Comparison of ENCODE assay signal across 5 cellular contexts in the genomic region with DNA sequence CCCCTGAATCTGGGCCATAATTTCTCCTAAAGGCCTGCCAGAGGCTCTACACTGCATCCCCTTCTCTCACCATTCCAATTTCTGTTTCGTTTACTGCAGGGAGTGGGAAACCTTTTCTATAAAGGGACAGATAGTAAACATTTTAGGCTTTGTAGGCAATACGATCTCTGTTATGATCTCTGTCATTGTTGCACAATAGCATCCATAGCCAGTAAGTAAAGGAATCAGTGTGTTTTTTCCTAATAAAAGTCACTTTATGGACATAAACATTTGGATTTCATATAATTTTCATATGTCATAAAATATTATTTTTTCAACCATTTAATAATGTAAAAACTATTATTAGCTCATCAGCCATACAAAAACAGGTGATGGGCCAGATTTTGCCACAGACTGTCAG.
"Had no signal": no experiment of that assay in that cellular context is flagged by ENCODE, and none has a peak within 500 bp of the region (broad histone marks: within the 10 kb centered on the region; RNA-seq: fewer than 3 reads in every experiment).

No MANE protein-coding gene starts in this region.

- H3K27ac ChIP-seq: HL-60, KMS-11 had no signal

- H3K4me2 ChIP-seq: KMS-11 had no signal

- DNase-seq: KBM-7, KG1 had no signal

- FAIRE-seq: HTR-8/SVneo had no signal

- H3K9ac ChIP-seq: KMS-11 had no signal
